31 cellular contexts compared by ENCODE assay signal in the genomic region with DNA sequence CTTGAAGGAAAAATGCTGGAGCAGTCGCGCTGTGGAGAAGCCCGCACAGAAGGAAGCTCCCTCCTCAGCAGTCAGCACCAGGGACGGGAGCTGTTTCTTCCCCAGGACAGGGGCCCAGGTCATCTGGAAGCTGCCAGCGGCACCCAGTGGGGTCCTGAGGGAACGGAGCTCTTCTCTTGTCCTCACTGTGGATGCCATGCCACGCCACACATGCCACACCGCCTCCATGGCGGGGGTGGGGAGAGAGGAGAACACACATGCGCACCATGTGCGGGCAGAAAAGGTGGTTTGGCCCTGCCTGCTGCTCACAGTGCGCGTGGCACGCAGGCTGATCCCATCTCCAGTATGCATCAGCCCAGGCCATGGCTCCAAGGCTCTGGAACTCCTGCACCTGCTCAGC. TPM values are rescaled to one million over a fixed set of nuclear protein-coding genes. Genes with fewer than 3 reads are reported as not detected.
A peak's percentile ranks its signal among the peaks of the same experiment; 100 is the strongest.
DNase-seq lines count a peak whose midpoint lies in the region; ATAC-seq, FAIRE-seq and TF ChIP-seq lines count a peak whose summit lies in the region.
"Had no signal": no experiment of that assay in that cellular context is flagged by ENCODE, and none has a peak within 500 bp of the region (broad histone marks: within the 10 kb centered on the region; RNA-seq: fewer than 3 reads in every experiment).

No MANE protein-coding gene starts in this region.

- no peaks in the 10 kb centered on the region for H3K4me1 Mint-ChIP-seq in stimulated activated effector memory CD8-positive, alpha-beta T cell treated with anti-CD3 and anti-CD28 coated beads, Interleukin-12 subunit alpha, Interleukin-12 subunit beta, amount 100 ng/mL, for 72 hours
- no peaks in the 10 kb centered on the region for H3K4me1 Mint-ChIP-seq in CD4-positive, alpha-beta T cell (ENCODE audit: low read depth)
- H3K4me1 Mint-ChIP-seq: activated CD4-positive, alpha-beta T cell treated with anti-CD3 and anti-CD28 coated beads for 36 hours; CD4-positive, CD25-positive, alpha-beta regulatory T cell; nephron progenitor cell had no signal

- no peak for TF ChIP-seq EP300 in K562 (IDR thresholded peaks at IDR 0.05; ENCODE audit: low read length)

- BruUV-seq in K562 (replicated peaks; lab: Mats Ljungman, UMichigan): no TSS peak

- POLR2A ChIA-PET in K562 (lab: Yijun Ruan, JAX): interaction anchor here (0.7 to 1.2 kb wide), 3 partner anchors 10 to 492 kb away, joined by 3 read pairs; no protein-coding TSS in a partner anchor
- POLR2A ChIA-PET in CD4-positive, alpha-beta T cell (lab: Charles Lee): no interaction called here

- H3K27me3 Mint-ChIP-seq in CD4-positive, alpha-beta T cell: peaks cover 8% of the 10 kb centered on the region

- no peak for TF ChIP-seq RAD21 in K562 (CRISPR knock-in tag; conservative IDR thresholded peaks at IDR 0.05 in 1 of 2, IDR thresholded peaks at IDR 0.05 in 1 of 2)

- no peaks in the 10 kb centered on the region for H3K36me3 Mint-ChIP-seq in stimulated activated effector memory CD8-positive, alpha-beta T cell treated with anti-CD3 and anti-CD28 coated beads, Interleukin-12 subunit alpha, Interleukin-12 subunit beta, amount 100 ng/mL, for 72 hours
- H3K36me3 Mint-ChIP-seq in CD4-positive, alpha-beta T cell (ENCODE audit: low read depth): no peaks in the 10 kb centered on the region
- H3K36me3 Mint-ChIP-seq: CD4-positive, CD25-positive, alpha-beta regulatory T cell had no signal

- H3K9me3 ChIP-seq in K562 (replicated peaks; ENCODE audit: control insufficient read depth, insufficient read depth, low read depth, low read length): no peaks in the 10 kb centered on the region
- no peaks in the 10 kb centered on the region for H3K9me3 ChIP-seq in CD4-positive, alpha-beta T cell (ENCODE audit: control insufficient read depth, low read length)
- H3K9me3 ChIP-seq: adrenal gland, gastrocnemius medialis, pancreas, thoracic aorta had no signal

- in situ Hi-C loops in K562 (cut with MboI): no loop called here

- 0 out of 4 replicates have a peak overlapping the region, but pooled peaks of 1 of the 2 experiments have one; percentile 31 for H3K9ac ChIP-seq in K562 (ENCODE audit: insufficient read depth in 1 of 2, low read depth in 2 of 2, low read length in 2 of 2)

- H3K4me1 ChIP-seq in K562 (replicated peaks in 1 of 2; ENCODE audit: control insufficient read depth in 2 of 2, insufficient read depth in 2 of 2, low read length in 2 of 2): peaks cover 0 to 4% of the 10 kb centered on the region in 2 experiments; a peak in 1 of 5 replicates
- H3K4me1 ChIP-seq: adrenal gland, gastrocnemius medialis, pancreas had no signal

- TF ChIP-seq POLR2A in K562 (conservative IDR thresholded peaks at IDR 0.05): no peak

- H3K4me3 Mint-ChIP-seq in stimulated activated effector memory CD8-positive, alpha-beta T cell treated with anti-CD3 and anti-CD28 coated beads, Interleukin-12 subunit alpha, Interleukin-12 subunit beta, amount 100 ng/mL, for 72 hours: no peak overlapping the region
- H3K4me3 Mint-ChIP-seq in CD4-positive, alpha-beta T cell: no peak overlapping the region
- H3K4me3 Mint-ChIP-seq: activated CD4-positive, alpha-beta T cell treated with anti-CD3 and anti-CD28 coated beads for 36 hours; CD4-positive, CD25-positive, alpha-beta regulatory T cell; nephron progenitor cell had no signal

- H3K27ac Mint-ChIP-seq in stimulated activated effector memory CD8-positive, alpha-beta T cell treated with anti-CD3 and anti-CD28 coated beads, Interleukin-12 subunit alpha, Interleukin-12 subunit beta, amount 100 ng/mL, for 72 hours: no peak overlapping the region
- no peak overlapping the region for H3K27ac Mint-ChIP-seq in CD4-positive, alpha-beta T cell
- H3K27ac Mint-ChIP-seq: activated CD4-positive, alpha-beta T cell treated with anti-CD3 and anti-CD28 coated beads for 36 hours; nephron progenitor cell had no signal

- no peaks in the 10 kb centered on the region for H4K20me1 ChIP-seq in K562 (replicated peaks; ENCODE audit: control insufficient read depth, insufficient read depth, low read length)

- H3K9me3 Mint-ChIP-seq in stimulated activated effector memory CD8-positive, alpha-beta T cell treated with anti-CD3 and anti-CD28 coated beads, Interleukin-12 subunit alpha, Interleukin-12 subunit beta, amount 100 ng/mL, for 72 hours: no peaks in the 10 kb centered on the region
- H3K9me3 Mint-ChIP-seq in CD4-positive, alpha-beta T cell: no peaks in the 10 kb centered on the region

- H3K27me3 ChIP-seq in H7 (ENCODE audit: control insufficient read depth, insufficient read depth, low read length): no peaks in the 10 kb centered on the region
- no peaks in the 10 kb centered on the region for H3K27me3 ChIP-seq in K562 (ENCODE audit: control insufficient read depth in 2 of 2, insufficient read depth in 2 of 2, low read length in 2 of 2)
- peaks cover 4% of the 10 kb centered on the region for H3K27me3 ChIP-seq in CD4-positive, alpha-beta T cell (ENCODE audit: control insufficient read depth, insufficient read depth, low read length)
- H3K27me3 ChIP-seq: adrenal gland, gastrocnemius medialis, pancreas had no signal

- H3K36me3 ChIP-seq in H7 (replicated peaks; ENCODE audit: control insufficient read depth, insufficient read depth, low read length): no peaks in the 10 kb centered on the region
- H3K36me3 ChIP-seq in K562 (ENCODE audit: control insufficient read depth, insufficient read depth, low read length): peaks cover 10% of the 10 kb centered on the region; the same call in 1 of the 3 replicates
- H3K36me3 ChIP-seq: adrenal gland, gastrocnemius medialis, pancreas, thoracic aorta had no signal

- TF ChIP-seq CTCF in K562 (IDR thresholded peaks at IDR 0.05 in 2 of 3, conservative IDR thresholded peaks at IDR 0.05 in 1 of 3; ENCODE audit: insufficient read depth in 2 of 3, low read depth in 1 of 3, low read length in 3 of 3): peak in 1 of 3 experiments; percentile 15; a peak in 1 of 6 replicates
- no peak for TF ChIP-seq CTCF in CD4-positive, alpha-beta T cell (IDR thresholded peaks at IDR 0.05)

- no peak overlapping the region for H3K4me3 ChIP-seq in H7 (ENCODE audit: insufficient read depth, low read depth, low read length)
- no peak overlapping the region for H3K4me3 ChIP-seq in K562
- H3K4me3 ChIP-seq: adrenal gland, gastrocnemius medialis, thoracic aorta had no signal

- CTCF ChIA-PET in K562 (lab: Yijun Ruan, JAX; ENCODE audit: low intra/inter-chr PET ratio): no interaction called here
- CTCF ChIA-PET in CD4-positive, alpha-beta T cell (lab: Charles Lee): no interaction called here

- H3K27ac ChIP-seq in K562 (ENCODE audit: extremely low read depth, low read depth, low read length): no peak overlapping the region
- no peak overlapping the region for H3K27ac ChIP-seq in CD4-positive, alpha-beta T cell (ENCODE audit: low read depth, low read length)
- H3K27ac ChIP-seq: adrenal gland, gastrocnemius medialis, pancreas, thoracic aorta had no signal

- H3K79me2 ChIP-seq in K562 (ENCODE audit: control insufficient read depth, insufficient read depth, low read length): no peaks in the 10 kb centered on the region; the same call in 2 of the 3 replicates

- intact Hi-C loops in K562 (cut with micrococcal nuclease): no loop called here
- intact Hi-C loops in CD4-positive, alpha-beta T cell (cut with DNase I, micrococcal nuclease): no loop called here

- H3K4me2 ChIP-seq in K562 (ENCODE audit: insufficient read depth, low read length): no peak overlapping the region

- no peaks in the 10 kb centered on the region for H3K9me1 ChIP-seq in K562 (ENCODE audit: control insufficient read depth, insufficient read depth, low read length)

- ATAC-seq in K562 (peak; percentile 49), GM21447 (IDR thresholded peaks at IDR 0.05; ENCODE audit: unreplicated experiment) (no peak), HG03457 (IDR thresholded peaks at IDR 0.05; ENCODE audit: unreplicated experiment) (no peak)
- ATAC-seq in stimulated activated effector memory CD8-positive, alpha-beta T cell treated with anti-CD3 and anti-CD28 coated beads, Interleukin-12 subunit alpha, Interleukin-12 subunit beta, amount 100 ng/mL, for 72 hours: peak; percentile 16
- no peak for ATAC-seq in CD4-positive, alpha-beta T cell (ENCODE audit: poor library complexity)
- ATAC-seq: activated CD4-positive, alpha-beta T cell treated with anti-CD3 and anti-CD28 coated beads for 36 hours; gastrocnemius medialis; right cardiac atrium; stimulated activated naive CD8-positive, alpha-beta T cell treated with anti-CD3 and anti-CD28 coated beads, Interleukin-15, Interleukin-2, amounts not matched to agents 100 U/mL and 50 U/mL, for 24 hours had no signal

- no peak overlapping the region for H2AFZ ChIP-seq in K562 (ENCODE audit: low read depth, low read length)

- WGBS in K562 (ENCODE audit: insufficient coverage, low coverage, missing lambda C conversion rate): 31% methylated on average over 6 of the region's 14 CpGs

- DNase-seq in H7 (peak; percentile 42), NCI-H526 treated with DMSO at 0.1 percent for 48 hours (lab: John Stamatoyannopoulos, UW) (peak; percentile 62), K562 (ENCODE audit: extremely low read depth in 1 of 4, low spot score in 3 of 4) (no peak)
- DNase-seq in stimulated activated effector memory CD8-positive, alpha-beta T cell treated with anti-CD3 and anti-CD28 coated beads, Interleukin-12 subunit alpha, Interleukin-12 subunit beta, amount 100 ng/mL, for 72 hours (ENCODE audit: low spot score in 2 of 2): no peak
- DNase-seq in CD4-positive, alpha-beta T cell: no peak
- DNase-seq: activated CD4-positive, alpha-beta T cell treated with anti-CD3 and anti-CD28 coated beads for 36 hours; activated naive CD4-positive, alpha-beta T cell; activated T-cell treated with anti-CD3 and anti-CD28 coated beads, Interleukin-2, amount 50 U/mL, for 1 hour; adrenal gland; CD4-positive, CD25-positive, alpha-beta regulatory T cell; DMS 273 treated with DMSO at 0.1 percent for 48 hours; effector CD8-positive, alpha-beta T cell; gastrocnemius medialis; GDM1; GOT3; hypothalamus; Karpas-422; NCI-H1092 treated with DMSO at 0.1 percent for 48 hours; NCI-H2029; NCI-H345; nephron progenitor cell; right cardiac atrium; SHP77 treated with DMSO at 0.1 percent for 48 hours; stimulated activated CD4-positive, alpha-beta T cell treated with anti-CD3 and anti-CD28 coated beads, Interleukin-4, amount 100 ng/mL, for 4 hours; stimulated activated naive CD8-positive, alpha-beta T cell treated with anti-CD3 and anti-CD28 coated beads, Interleukin-15, Interleukin-2, amounts not matched to agents 100 U/mL and 50 U/mL, for 24 hours; T-helper 1 cell had no signal

- FAIRE-seq in K562 (lab: Jason Lieb, UNC): no peak
- FAIRE-seq: islet of Langerhans, pancreas had no signal

RNA-seq across cellular contexts. Expression of a gene that starts 41.7 kb away (rescaled TPM):
- total RNA-seq in H7 (2014; rRNA removed; shearing (Covaris generic)): 2.7 and 11.7 TPM in 2 replicates
- 16.5 and 44.5 TPM in 2 replicates for total RNA-seq in K562 (2011; cell fraction: chromatin; rRNA removed; ENCODE audit: low replicate concordance)
- 10.0 and 16.6 TPM in 2 replicates for total RNA-seq in K562 (2011; cell fraction: nucleolus; rRNA removed)
- 18.1 and 19.9 TPM in 2 replicates for total RNA-seq in K562 (2011; cell fraction: nucleoplasm; rRNA removed)
- total RNA-seq in K562 (2014; rRNA removed) (7.1 and 9.2 TPM in 2 replicates), K562 (2014; rRNA removed; fragmentation: Illumina TruSeq; extraction: Trizol) (10.0 and 14.3 TPM in 2 replicates), K562 (2015; rRNA removed; fragmentation: Illumina TruSeq; extraction: Trizol) (13.8 and 14.2 TPM in 2 replicates), K562 (2021) (9.5 and 11.2 TPM in 2 replicates)
- polyA plus RNA-seq in K562 (2011; rRNA removed) (16.4 and 18.3 TPM in 2 replicates), K562 (2014; fragmentation: Illumina TruSeq; extraction: Trizol) (10.7 and 13.3 TPM in 2 replicates), K562 (2014; fragmentation: Nextera tagmentation; extraction: Ambion mirVana) (1 to 10 TPM; 1.8 to 2.0 TPM), K562 (2014; rRNA removed) (15.6 and 16.2 TPM in 2 replicates)
- polyA plus RNA-seq in K562 (2011; cell fraction: cytosol; rRNA removed): 5.2 and 6.9 TPM in 2 replicates
- polyA plus RNA-seq in K562 (2011; cell fraction: nucleus; rRNA removed): 27.2 and 34.4 TPM in 2 replicates
- 6.6 and 16.5 TPM in 2 replicates for polyA plus RNA-seq in K562 (2012)
- polyA minus RNA-seq in K562 (2011; rRNA and poly(A)+ RNA removed): 9.4 and 9.8 TPM in 2 replicates
- polyA minus RNA-seq in K562 (2011; cell fraction: cytosol; rRNA and poly(A)+ RNA removed): 2.3 and 4.6 TPM in 2 replicates
- polyA minus RNA-seq in K562 (2011; cell fraction: nucleus; rRNA and poly(A)+ RNA removed): 12.4 and 15.2 TPM in 2 replicates
- 1 to 10 TPM; 6.2 to 6.3 TPM for total RNA-seq in CD4-positive, alpha-beta T cell

Comparison
In these comparisons a context has a peak if more than half of its experiments do, and no peak if none do; other contexts are left out.
1. DNase-seq: peak in H7 (single experiment) and NCI-H526 treated with DMSO at 0.1 percent for 48 hours (single experiment); none in K562 (0 of 4), stimulated activated effector memory CD8-positive, alpha-beta T cell treated with anti-CD3 and anti-CD28 coated beads, Interleukin-12 subunit alpha, Interleukin-12 subunit beta, amount 100 ng/mL, for 72 hours (0 of 2) and CD4-positive, alpha-beta T cell (0 of 10).
2. ATAC-seq: peak in K562 (single experiment) and stimulated activated effector memory CD8-positive, alpha-beta T cell treated with anti-CD3 and anti-CD28 coated beads, Interleukin-12 subunit alpha, Interleukin-12 subunit beta, amount 100 ng/mL, for 72 hours (single experiment); none in GM21447 (single experiment), HG03457 (single experiment) and CD4-positive, alpha-beta T cell (single experiment).